ENCODE assay signal across 8 cellular contexts in genomic region chr18:75070625-75071483, GRCh38.
DNase-seq lines count a peak whose midpoint lies in the region; ATAC-seq and TF ChIP-seq lines count a peak whose summit lies in the region.

No MANE protein-coding gene starts in this region.

- no peaks in the 10 kb centered on the region for H3K36me3 ChIP-seq in mesendoderm (ENCODE audit: control insufficient read depth, insufficient read depth, low read length)

- no peaks in the 10 kb centered on the region for H3K79me1 ChIP-seq in mesendoderm (ENCODE audit: low read length)

- H3K79me2 ChIP-seq in mesendoderm (ENCODE audit: control insufficient read depth, insufficient read depth, low read length): no peaks in the 10 kb centered on the region

- H3K4me2 ChIP-seq in mesendoderm (ENCODE audit: low read length): no peak overlapping the region

- H2AK5ac ChIP-seq in mesendoderm (ENCODE audit: low read length): no peak overlapping the region

- DNase-seq in NCI-H2081 (lab: John Stamatoyannopoulos, UW) (peak; percentile 55 to 87), choroid plexus epithelial cell (ENCODE audit: low read depth) (peak; percentile 79), mesendoderm (peak; percentile 55), iPS-NIHi7 (ENCODE audit: extremely low spot score) (no peak)
- DNase-seq in stimulated activated CD8-positive, alpha-beta memory T cell treated with anti-CD3 and anti-CD28 coated beads, Interleukin-4, amount 100 ng/mL, for 24 hours (ENCODE audit: low read depth): peak; percentile 33

- WGBS in mesendoderm (ENCODE audit: extremely low coverage, insufficient coverage, low lambda C conversion rate): no CpG with 5 or more reads among the region's 22 CpGs

- H3K27ac ChIP-seq in mesendoderm (ENCODE audit: low read depth, low read length): no peak overlapping the region

- H3K56ac ChIP-seq in mesendoderm (ENCODE audit: low read length): no peak overlapping the region

- TF ChIP-seq CTCF in choroid plexus epithelial cell (conservative IDR thresholded peaks at IDR 0.05; ENCODE audit: low read depth, low read length): no peak

- ATAC-seq in GM18499 (IDR thresholded peaks at IDR 0.05; ENCODE audit: insufficient read depth, unreplicated experiment) (peak; percentile 84), HG02852 (IDR thresholded peaks at IDR 0.05; ENCODE audit: unreplicated experiment) (peak; percentile 89)
- peak; percentile 92 to 93 for ATAC-seq in activated CD4-positive, CD25-positive, alpha-beta regulatory T cell treated with anti-CD3 and anti-CD28 coated beads, Interleukin-2, amount 50 U/mL, for 24 hours

- no peak overlapping the region for H3K18ac ChIP-seq in mesendoderm (ENCODE audit: low read length)

- H3K23ac ChIP-seq in mesendoderm (ENCODE audit: low read length): no peak overlapping the region

- no peak overlapping the region for H2BK120ac ChIP-seq in mesendoderm (ENCODE audit: low read depth, low read length)

- H4K5ac ChIP-seq in mesendoderm (ENCODE audit: low read length): no peak overlapping the region

- H3K9ac ChIP-seq in mesendoderm (ENCODE audit: low read length): no peak overlapping the region

- H4K8ac ChIP-seq in mesendoderm (ENCODE audit: low read depth, low read length): no peak overlapping the region

- H3K4me1 ChIP-seq in mesendoderm (ENCODE audit: control insufficient read depth, low read depth, low read length): no peaks in the 10 kb centered on the region

- no peak overlapping the region for H2BK5ac ChIP-seq in mesendoderm (ENCODE audit: low read length)

- no peak overlapping the region for H3K4ac ChIP-seq in mesendoderm (ENCODE audit: low read depth, low read length)

- H3K27me3 ChIP-seq in mesendoderm (ENCODE audit: insufficient read depth, low read length, poor library complexity): no peaks in the 10 kb centered on the region

- H2BK15ac ChIP-seq in mesendoderm (replicated peaks; ENCODE audit: low read depth): no peak overlapping the region

- peak overlapping the region; percentile 32 for H3K4me3 ChIP-seq in choroid plexus epithelial cell (ENCODE audit: low read depth, low read length)
- no peak overlapping the region for H3K4me3 ChIP-seq in mesendoderm (ENCODE audit: low read length)
